1 cellular context compared by ENCODE assay signal in genomic region chr14:68787235-68787727, GRCh38.
TF ChIP-seq lines count a peak whose summit lies in the region.

No MANE protein-coding gene starts in this region.

TF ChIP-seq in HepG2, 621 proteins besides CTCF, POLR2A, EP300 and RAD21 (continued from another document):
- TF ChIP-seq, protein P1, sequence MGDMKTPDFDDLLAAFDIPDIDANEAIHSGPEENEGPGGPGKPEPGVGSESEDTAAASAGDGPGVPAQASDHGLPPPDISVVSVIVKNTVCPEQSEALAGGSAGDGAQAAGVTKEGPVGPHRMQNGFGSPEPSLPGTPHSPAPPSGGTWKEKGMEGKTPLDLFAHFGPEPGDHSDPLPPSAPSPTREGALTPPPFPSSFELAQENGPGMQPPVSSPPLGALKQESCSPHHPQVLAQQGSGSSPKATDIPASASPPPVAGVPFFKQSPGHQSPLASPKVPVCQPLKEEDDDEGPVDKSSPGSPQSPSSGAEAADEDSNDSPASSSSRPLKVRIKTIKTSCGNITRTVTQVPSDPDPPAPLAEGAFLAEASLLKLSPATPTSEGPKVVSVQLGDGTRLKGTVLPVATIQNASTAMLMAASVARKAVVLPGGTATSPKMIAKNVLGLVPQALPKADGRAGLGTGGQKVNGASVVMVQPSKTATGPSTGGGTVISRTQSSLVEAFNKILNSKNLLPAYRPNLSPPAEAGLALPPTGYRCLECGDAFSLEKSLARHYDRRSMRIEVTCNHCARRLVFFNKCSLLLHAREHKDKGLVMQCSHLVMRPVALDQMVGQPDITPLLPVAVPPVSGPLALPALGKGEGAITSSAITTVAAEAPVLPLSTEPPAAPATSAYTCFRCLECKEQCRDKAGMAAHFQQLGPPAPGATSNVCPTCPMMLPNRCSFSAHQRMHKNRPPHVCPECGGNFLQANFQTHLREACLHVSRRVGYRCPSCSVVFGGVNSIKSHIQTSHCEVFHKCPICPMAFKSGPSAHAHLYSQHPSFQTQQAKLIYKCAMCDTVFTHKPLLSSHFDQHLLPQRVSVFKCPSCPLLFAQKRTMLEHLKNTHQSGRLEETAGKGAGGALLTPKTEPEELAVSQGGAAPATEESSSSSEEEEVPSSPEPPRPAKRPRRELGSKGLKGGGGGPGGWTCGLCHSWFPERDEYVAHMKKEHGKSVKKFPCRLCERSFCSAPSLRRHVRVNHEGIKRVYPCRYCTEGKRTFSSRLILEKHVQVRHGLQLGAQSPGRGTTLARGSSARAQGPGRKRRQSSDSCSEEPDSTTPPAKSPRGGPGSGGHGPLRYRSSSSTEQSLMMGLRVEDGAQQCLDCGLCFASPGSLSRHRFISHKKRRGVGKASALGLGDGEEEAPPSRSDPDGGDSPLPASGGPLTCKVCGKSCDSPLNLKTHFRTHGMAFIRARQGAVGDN (CRISPR knock-in tag; IDR thresholded peaks at IDR 0.05) = peak; percentile 53; the same call in 1 of the 2 replicates
- no peak for TF ChIP-seq TAF1 (CRISPR knock-in tag; IDR thresholded peaks at IDR 0.05)
